8 cellular contexts compared by ENCODE assay signal in the genomic region with DNA sequence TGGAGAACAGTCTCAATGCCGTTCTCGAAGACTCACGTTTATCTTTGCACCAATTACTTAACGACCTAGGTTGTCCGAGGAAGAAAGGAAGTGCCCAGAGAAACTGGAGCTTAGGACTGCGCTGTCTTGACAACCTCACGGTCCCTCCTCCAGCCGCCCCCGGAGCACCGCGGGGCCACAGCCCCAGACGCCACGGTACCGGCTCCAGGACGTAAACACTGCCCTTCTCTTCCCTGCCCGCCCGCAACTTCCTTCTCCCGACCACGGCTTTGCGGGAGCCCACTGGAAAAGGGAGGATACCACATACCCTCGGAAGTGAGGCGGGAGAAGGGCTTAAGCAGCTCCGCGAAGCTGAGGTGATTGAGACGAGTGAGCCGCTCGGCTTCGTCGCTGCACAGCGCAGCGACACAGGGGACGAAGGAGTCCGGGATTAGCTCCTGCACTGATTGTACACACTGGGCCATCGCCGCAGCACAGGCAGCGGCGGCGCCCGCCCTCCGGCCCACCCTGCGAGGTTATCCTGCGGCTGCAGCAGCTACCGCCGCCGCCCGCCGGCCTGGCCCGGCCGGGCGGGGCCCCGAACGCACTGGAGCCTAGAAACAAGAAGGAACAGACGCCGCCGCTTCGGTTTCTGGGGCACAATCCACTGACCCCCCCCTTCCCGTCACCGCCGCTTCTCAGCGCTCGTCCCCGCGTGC. TPM values are rescaled to one million over a fixed set of nuclear protein-coding genes. Genes with fewer than 3 reads are reported as not detected.
DNase-seq lines count a peak whose midpoint lies in the region; ATAC-seq and TF ChIP-seq lines count a peak whose summit lies in the region.

No MANE protein-coding gene starts in this region.

- peak; percentile 33 for ATAC-seq in GM18517 (IDR thresholded peaks at IDR 0.05; ENCODE audit: unreplicated experiment)
- ATAC-seq in HG02973 (IDR thresholded peaks at IDR 0.05; ENCODE audit: unreplicated experiment): peak; percentile 39
- ATAC-seq in activated naive CD8-positive, alpha-beta T cell treated with anti-CD3 and anti-CD28 coated beads, Interleukin-2, amount 10 ng/mL, durations not matched to agents 7 days and 5 days (ENCODE audit: low read depth): peak; percentile 32
- ATAC-seq in left ventricle myocardium superior: peak; percentile 63

- peaks cover 3% of the 10 kb centered on the region for H3K4me1 ChIP-seq in prostate gland (replicated peaks)

- no peak for TF ChIP-seq CTCF in prostate gland (IDR thresholded peaks at IDR 0.05)

- peaks cover 8% of the 10 kb centered on the region for H3K36me3 Mint-ChIP-seq in activated naive CD8-positive, alpha-beta T cell treated with anti-CD3 and anti-CD28 coated beads, Interleukin-2, amount 10 ng/mL, durations not matched to agents 7 days and 5 days

- no peak for TF ChIP-seq POLR2A in prostate gland (IDR thresholded peaks at IDR 0.05)

- H3K9me3 ChIP-seq in prostate gland: no peaks in the 10 kb centered on the region

- DNase-seq in AG08396 (ENCODE audit: low spot score): peak; percentile 65
- DNase-seq in NCI-H748 (lab: John Stamatoyannopoulos, UW; ENCODE audit: unreplicated experiment): peak; percentile 73
- DNase-seq in activated naive CD8-positive, alpha-beta T cell treated with anti-CD3 and anti-CD28 coated beads, Interleukin-2, amount 10 ng/mL, durations not matched to agents 7 days and 5 days: no peak
- no peak for DNase-seq in left ventricle myocardium superior
- DNase-seq in prostate gland (ENCODE audit: low spot score): peak; percentile 10
- no peak for DNase-seq in NCI-H2107 (lab: John Stamatoyannopoulos, UW)

- H3K27me3 ChIP-seq in prostate gland (replicated peaks; ENCODE audit: insufficient read depth): no peaks in the 10 kb centered on the region

- POLR2A ChIA-PET in activated naive CD8-positive, alpha-beta T cell treated with anti-CD3 and anti-CD28 coated beads, Interleukin-2, amount 10 ng/mL, durations not matched to agents 7 days and 5 days (lab: Charles Lee): interaction anchor here (0.7 to 4.2 kb wide), 10 partner anchors 9 to 151 kb away, joined by 3 to 68 read pairs (median 4); partner anchors contain the start of genes RNF125 and RNF138

- no peaks in the 10 kb centered on the region for H3K9me3 Mint-ChIP-seq in activated naive CD8-positive, alpha-beta T cell treated with anti-CD3 and anti-CD28 coated beads, Interleukin-2, amount 10 ng/mL, durations not matched to agents 7 days and 5 days

- H3K27me3 Mint-ChIP-seq in activated naive CD8-positive, alpha-beta T cell treated with anti-CD3 and anti-CD28 coated beads, Interleukin-2, amount 10 ng/mL, durations not matched to agents 7 days and 5 days: no peaks in the 10 kb centered on the region

- WGBS in prostate gland: under 1% methylated on average over 63 of the region's 63 CpGs

- H3K4me3 Mint-ChIP-seq in activated naive CD8-positive, alpha-beta T cell treated with anti-CD3 and anti-CD28 coated beads, Interleukin-2, amount 10 ng/mL, durations not matched to agents 7 days and 5 days: peak overlapping the region; percentile 99

- intact Hi-C loops in left ventricle myocardium superior (cut with micrococcal nuclease) (no loop called here), prostate gland (cut with DNase I) (loop anchor here (5.0 kb wide), 1 partner anchor 150 kb away; the partner anchor contains the start of gene RNF138)

- H3K27ac Mint-ChIP-seq in activated naive CD8-positive, alpha-beta T cell treated with anti-CD3 and anti-CD28 coated beads, Interleukin-2, amount 10 ng/mL, durations not matched to agents 7 days and 5 days: peak overlapping the region; percentile 99

- H3K27ac ChIP-seq in prostate gland: peak overlapping the region; percentile 83 to 91

- no peaks in the 10 kb centered on the region for H3K36me3 ChIP-seq in prostate gland

- peak overlapping the region; percentile 76 to 89 for H3K4me3 ChIP-seq in prostate gland

- peaks cover 35% of the 10 kb centered on the region for H3K4me1 Mint-ChIP-seq in activated naive CD8-positive, alpha-beta T cell treated with anti-CD3 and anti-CD28 coated beads, Interleukin-2, amount 10 ng/mL, durations not matched to agents 7 days and 5 days

RNA-seq across cellular contexts. Expression of gene TRAPPC8, which starts 0.5 kb away (rescaled TPM):
- total RNA-seq in activated naive CD8-positive, alpha-beta T cell treated with anti-CD3 and anti-CD28 coated beads, Interleukin-2, amount 10 ng/mL, durations not matched to agents 7 days and 5 days: 10 to 100 TPM; 39.6 to 46.1 TPM
- total RNA-seq in left ventricle myocardium superior (31.4 TPM), prostate gland (10 to 100 TPM; 27.0 to 45.4 TPM)

Comparison
In these comparisons a context has a peak if more than half of its experiments do, and no peak if none do; other contexts are left out.
1. DNase-seq: peak in AG08396 (single experiment), NCI-H748 (single experiment) and prostate gland (single experiment); none in activated naive CD8-positive, alpha-beta T cell treated with anti-CD3 and anti-CD28 coated beads, Interleukin-2, amount 10 ng/mL, durations not matched to agents 7 days and 5 days (single experiment), left ventricle myocardium superior (single experiment) and NCI-H2107 (single experiment).
2. Peak in every context shown above with its lines, with median percentiles within 50 percentile points of each other: ATAC-seq.